Comparison of ENCODE assay signal across 14 cellular contexts in the genomic region with DNA sequence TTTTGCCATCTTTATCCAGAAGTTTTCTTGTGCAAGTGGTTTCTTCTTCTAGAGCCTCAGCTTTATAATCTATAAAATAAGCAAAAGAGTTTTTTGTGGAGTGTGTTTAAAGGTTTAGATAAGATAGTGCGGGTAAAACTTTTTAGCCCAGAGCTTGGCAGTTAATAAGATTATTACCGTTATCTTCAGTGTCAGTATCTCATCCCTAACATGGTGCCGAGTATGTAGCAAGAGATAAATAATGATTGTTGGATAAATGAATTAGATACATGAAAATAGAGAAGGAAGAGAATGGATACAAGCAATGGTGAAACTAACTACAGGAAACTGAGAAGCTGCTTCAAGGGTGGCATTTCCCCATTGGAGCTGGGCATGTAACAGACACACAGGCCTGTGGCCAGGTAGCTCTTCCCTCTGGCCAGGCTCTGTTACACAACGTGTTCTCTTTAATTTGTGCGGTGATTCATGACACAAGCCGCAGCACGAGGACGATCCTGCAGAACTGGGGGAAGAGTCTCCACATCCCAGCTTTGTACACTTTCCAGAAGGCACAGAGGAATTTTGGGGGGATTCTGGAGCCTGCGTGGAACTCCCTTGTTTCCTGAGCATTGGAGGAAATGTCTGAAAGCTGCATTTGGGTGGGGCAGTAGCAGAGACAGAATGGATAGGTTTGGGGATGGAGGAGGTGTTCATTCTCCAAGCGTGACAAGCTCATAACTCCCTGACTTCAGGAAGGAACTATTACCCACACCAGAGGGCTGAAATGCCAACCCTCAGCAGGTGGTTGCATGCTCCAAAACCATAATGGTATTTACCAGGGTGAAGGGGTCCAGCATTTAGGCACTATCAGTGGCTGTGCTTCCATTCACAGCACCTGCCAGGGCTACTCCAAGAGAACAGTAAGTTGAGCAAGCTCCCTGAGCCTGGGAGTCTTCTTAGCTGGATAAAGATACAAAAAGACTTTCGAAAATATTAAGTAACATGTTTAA. TPM values are rescaled to one million over a fixed set of nuclear protein-coding genes. Genes with fewer than 3 reads are reported as not detected.
DNase-seq lines count a peak whose midpoint lies in the region; ATAC-seq and TF ChIP-seq lines count a peak whose summit lies in the region.
"Had no signal": no experiment of that assay in that cellular context is flagged by ENCODE, and none has a peak within 500 bp of the region (broad histone marks: within the 10 kb centered on the region; RNA-seq: fewer than 3 reads in every experiment).

No MANE protein-coding gene starts in this region.

- TF ChIP-seq CTCF in BE2C (IDR thresholded peaks at IDR 0.05; ENCODE audit: low read depth, low read length) = no peak
- no peak for TF ChIP-seq CTCF in GM10248 (IDR thresholded peaks at IDR 0.05; ENCODE audit: control extremely low read depth, extremely low read depth, low read depth, missing control alignments)

- H3K4me3 Mint-ChIP-seq in T-helper 17 cell = no peak overlapping the region

- H3K4me1 Mint-ChIP-seq in T-helper 17 cell = peaks cover 12% of the 10 kb centered on the region

- peak overlapping the region; percentile 2; the same call in 1 of the 2 replicates for H3K4me3 ChIP-seq in BE2C (ENCODE audit: low read depth, low read length)
- H3K4me3 ChIP-seq: coronary artery, lung, transverse colon had no signal

- ATAC-seq in T-helper 17 cell (peak; percentile 52), left lobe of liver (peak; percentile 75), HG03108 (IDR thresholded peaks at IDR 0.05; ENCODE audit: unreplicated experiment) (no peak), GM19397 (IDR thresholded peaks at IDR 0.05; ENCODE audit: unreplicated experiment) (no peak), HG03175 (IDR thresholded peaks at IDR 0.05; ENCODE audit: unreplicated experiment) (no peak)

- H3K4me1 ChIP-seq in BE2C = peaks cover 20% of the 10 kb centered on the region
- H3K4me1 ChIP-seq: transverse colon had no signal

- no peaks in the 10 kb centered on the region for H3K36me3 ChIP-seq in BE2C
- H3K36me3 ChIP-seq: transverse colon had no signal

- no peaks in the 10 kb centered on the region for H3K9me3 ChIP-seq in BE2C
- no peaks in the 10 kb centered on the region for H3K9me3 ChIP-seq in T-helper 17 cell (ENCODE audit: control insufficient read depth, low read length, poor library complexity, severe bottlenecking)
- H3K9me3 ChIP-seq: transverse colon had no signal

- H3K27me3 Mint-ChIP-seq in T-helper 17 cell = no peaks in the 10 kb centered on the region

- no peaks in the 10 kb centered on the region for H3K36me3 Mint-ChIP-seq in T-helper 17 cell (ENCODE audit: low read depth)
- H3K36me3 Mint-ChIP-seq: CD14-positive monocyte had no signal

- DNase-seq in BE2C (peak; percentile 53), HPDE6-E6E7 (ENCODE audit: extremely low spot score) (peak; percentile 23), T-helper 17 cell (no peak), left lobe of liver (ENCODE audit: low spot score) (no peak), GM10248 (ENCODE audit: extremely low spot score) (no peak)
- DNase-seq: glutamatergic neuron, NCI-H748 treated with DMSO at 0.1 percent for 48 hours, transverse colon had no signal

- no peaks in the 10 kb centered on the region for H3K27me3 ChIP-seq in BE2C
- H3K27me3 ChIP-seq: transverse colon had no signal

- CTCF ChIA-PET in GM10248 (lab: Yijun Ruan, JAX) = interaction anchor here (1.0 to 1.7 kb wide), 6 partner anchors 8 to 299 kb away, joined by 3 to 5 read pairs (median 3); no protein-coding TSS in a partner anchor

- H3K27ac Mint-ChIP-seq in T-helper 17 cell = peak overlapping the region; percentile 5

- POLR2A ChIA-PET in GM10248 (lab: Yijun Ruan, JAX) = no interaction called here

RNA-seq across cellular contexts. Expression of gene ST6GAL1, which starts 14.2 kb away (rescaled TPM):
- polyA plus RNA-seq in BE2C (2012; ENCODE audit: insufficient read depth, insufficient read length, low read depth) = 38.7 TPM
- total RNA-seq in T-helper 17 cell (100 to 1,000 TPM; 109 to 134 TPM), left lobe of liver (410 TPM)

Comparison
In these comparisons a context has a peak if more than half of its experiments do, and no peak if none do; other contexts are left out.
1. DNase-seq: peak in BE2C (single experiment) and HPDE6-E6E7 (single experiment); none in T-helper 17 cell (0 of 3), left lobe of liver (single experiment) and GM10248 (single experiment).
2. ATAC-seq: peak in T-helper 17 cell (single experiment) and left lobe of liver (single experiment); none in HG03108 (single experiment), GM19397 (single experiment) and HG03175 (single experiment).